ENCODE assay signal across 8 cellular contexts in genomic region chr1:16167331-16168143, GRCh38. TPM values are rescaled to one million over a fixed set of nuclear protein-coding genes. Genes with fewer than 3 reads are reported as not detected.
DNase-seq lines count a peak whose midpoint lies in the region; ATAC-seq, FAIRE-seq and TF ChIP-seq lines count a peak whose summit lies in the region.

No MANE protein-coding gene starts in this region.

- peak; percentile 56 for DNase-seq in EL
- peak; percentile 64 for DNase-seq in HuH-7.5 (ENCODE audit: low spot score)
- DNase-seq in activated CD8-positive, alpha-beta T cell treated with anti-CD3 and anti-CD28 coated beads, Interleukin-2, amount 10 ng/mL, durations not matched to agents 7 days and 5 days, result peak; percentile 67
- peak; percentile 98 for DNase-seq in endodermal cell
- DNase-seq in neural crest cell (ENCODE audit: low read depth, low spot score), result peak; percentile 70
- DNase-seq in frontal cortex (ENCODE audit: low spot score in 2 of 2), result no peak

- H3K27ac Mint-ChIP-seq in activated CD8-positive, alpha-beta T cell treated with anti-CD3 and anti-CD28 coated beads, Interleukin-2, amount 10 ng/mL, durations not matched to agents 7 days and 5 days, result no peak overlapping the region
- H3K27ac Mint-ChIP-seq in endodermal cell (peak overlapping the region; percentile 89), neural crest cell (ENCODE audit: unreplicated experiment) (no peak overlapping the region)

- H3K27me3 Mint-ChIP-seq in activated CD8-positive, alpha-beta T cell treated with anti-CD3 and anti-CD28 coated beads, Interleukin-2, amount 10 ng/mL, durations not matched to agents 7 days and 5 days (ENCODE audit: low read depth), result peaks cover 26% of the 10 kb centered on the region
- H3K27me3 Mint-ChIP-seq in endodermal cell (ENCODE audit: insufficient read depth), result no peaks in the 10 kb centered on the region
- no peaks in the 10 kb centered on the region for H3K27me3 Mint-ChIP-seq in neural crest cell (ENCODE audit: low read depth)

- H3K27me3 ChIP-seq in endodermal cell (ENCODE audit: control insufficient read depth, insufficient read depth, low read length, poor library complexity, severe bottlenecking), result no peaks in the 10 kb centered on the region
- H3K27me3 ChIP-seq in thymus (ENCODE audit: control insufficient read depth, insufficient read depth), result peaks cover 2% of the 10 kb centered on the region

- 2% methylated on average over 25 to 51 of the region's 60 CpGs for WGBS in endodermal cell (ENCODE audit: insufficient coverage in 1 of 2, insufficient read length in 1 of 2), 2 experiments
- 14% methylated on average over 60 of the region's 60 CpGs for WGBS in thymus

- no peak for TF ChIP-seq CTCF in endodermal cell (conservative IDR thresholded peaks at IDR 0.05)
- no peak for TF ChIP-seq CTCF in neural crest cell (conservative IDR thresholded peaks at IDR 0.05)

- peak; percentile 84 for ATAC-seq in activated CD8-positive, alpha-beta T cell treated with anti-CD3 and anti-CD28 coated beads, Interleukin-2, amount 10 ng/mL, durations not matched to agents 7 days and 5 days
- ATAC-seq in HG03520 (IDR thresholded peaks at IDR 0.05; ENCODE audit: unreplicated experiment), result no peak

- CTCF ChIA-PET in activated CD8-positive, alpha-beta T cell treated with anti-CD3 and anti-CD28 coated beads, Interleukin-2, amount 10 ng/mL, durations not matched to agents 7 days and 5 days (lab: Charles Lee), result no interaction called here

- H3K36me3 ChIP-seq in endodermal cell (ENCODE audit: control insufficient read depth, insufficient read depth, low read length) (no peaks in the 10 kb centered on the region), thymus (ENCODE audit: control insufficient read depth, insufficient read depth) (no peaks in the 10 kb centered on the region)

- no peaks in the 10 kb centered on the region for H3K36me3 Mint-ChIP-seq in activated CD8-positive, alpha-beta T cell treated with anti-CD3 and anti-CD28 coated beads, Interleukin-2, amount 10 ng/mL, durations not matched to agents 7 days and 5 days (ENCODE audit: low read depth)
- H3K36me3 Mint-ChIP-seq in endodermal cell (ENCODE audit: low read depth) (no peaks in the 10 kb centered on the region), neural crest cell (ENCODE audit: low read depth) (no peaks in the 10 kb centered on the region)

- no peaks in the 10 kb centered on the region for H3K9me3 ChIP-seq in endodermal cell (ENCODE audit: control insufficient read depth, low read length)
- H3K9me3 ChIP-seq in thymus (ENCODE audit: control insufficient read depth), result peaks cover 1% of the 10 kb centered on the region

- H3K4me1 ChIP-seq in endodermal cell (ENCODE audit: control insufficient read depth, insufficient read depth, low read length) (peaks cover 16% of the 10 kb centered on the region), thymus (ENCODE audit: control insufficient read depth, insufficient read depth, low read length) (peaks cover 54% of the 10 kb centered on the region)

- POLR2A ChIA-PET in activated CD8-positive, alpha-beta T cell treated with anti-CD3 and anti-CD28 coated beads, Interleukin-2, amount 10 ng/mL, durations not matched to agents 7 days and 5 days (lab: Charles Lee), result no interaction called here

- H3K4me3 ChIP-seq in endodermal cell (ENCODE audit: low read length) (peak overlapping the region; percentile 78), thymus (ENCODE audit: low read length) (peak overlapping the region; percentile 49)

- H3K9ac ChIP-seq in endodermal cell (ENCODE audit: extremely low read depth, low read length, poor library complexity, severe bottlenecking), result peak overlapping the region; percentile 77

- no peak for FAIRE-seq in frontal cortex (lab: Jason Lieb, UNC)

- peak overlapping the region; percentile 53 for H3K4me3 Mint-ChIP-seq in activated CD8-positive, alpha-beta T cell treated with anti-CD3 and anti-CD28 coated beads, Interleukin-2, amount 10 ng/mL, durations not matched to agents 7 days and 5 days
- H3K4me3 Mint-ChIP-seq in endodermal cell (peak overlapping the region; percentile 60), neural crest cell (peak overlapping the region; percentile 75)

- H3K9me3 Mint-ChIP-seq in activated CD8-positive, alpha-beta T cell treated with anti-CD3 and anti-CD28 coated beads, Interleukin-2, amount 10 ng/mL, durations not matched to agents 7 days and 5 days (ENCODE audit: insufficient read depth), result no peaks in the 10 kb centered on the region
- H3K9me3 Mint-ChIP-seq in endodermal cell (no peaks in the 10 kb centered on the region), neural crest cell (no peaks in the 10 kb centered on the region)

- peaks cover 38% of the 10 kb centered on the region for H3K4me1 Mint-ChIP-seq in activated CD8-positive, alpha-beta T cell treated with anti-CD3 and anti-CD28 coated beads, Interleukin-2, amount 10 ng/mL, durations not matched to agents 7 days and 5 days (ENCODE audit: low read depth)
- H3K4me1 Mint-ChIP-seq in endodermal cell (peaks cover 42% of the 10 kb centered on the region), neural crest cell (peaks cover 52% of the 10 kb centered on the region)

- peak overlapping the region; percentile 70 for H3K27ac ChIP-seq in endodermal cell (ENCODE audit: low read depth, low read length)
- peak overlapping the region; percentile 71 for H3K27ac ChIP-seq in thymus (ENCODE audit: low read depth)

RNA-seq across cellular contexts. Expression of gene EPHA2, which starts 11.7 kb away (rescaled TPM):
- not detected for total RNA-seq in activated CD8-positive, alpha-beta T cell treated with anti-CD3 and anti-CD28 coated beads, Interleukin-2, amount 10 ng/mL, durations not matched to agents 7 days and 5 days
- 10 to 100 TPM; 56.5 to 64.3 TPM for total RNA-seq in endodermal cell
- 56.0 TPM for polyA plus RNA-seq in endodermal cell (2013, experiment 1 of 2)
- polyA plus RNA-seq in endodermal cell (2013, experiment 2 of 2), result 56.3 TPM
- total RNA-seq in neural crest cell, result 21.7 and 25.0 TPM in 2 replicates
- polyA plus RNA-seq in thymus, result 6.2 TPM
- total RNA-seq in frontal cortex, result 1.2 TPM

RNA-seq across cellular contexts. Expression of gene ARHGEF19, which starts 44.9 kb away (rescaled TPM):
- total RNA-seq in activated CD8-positive, alpha-beta T cell treated with anti-CD3 and anti-CD28 coated beads, Interleukin-2, amount 10 ng/mL, durations not matched to agents 7 days and 5 days, result 10 to 100 TPM; 11.4 to 11.9 TPM
- total RNA-seq in endodermal cell (10 to 100 TPM; 14.8 to 17.5 TPM), neural crest cell (7.7 and 9.0 TPM in 2 replicates), frontal cortex (1.2 TPM)
- 10.2 TPM for polyA plus RNA-seq in endodermal cell (2013, experiment 1 of 2)
- 10.8 TPM for polyA plus RNA-seq in endodermal cell (2013, experiment 2 of 2)
- polyA plus RNA-seq in thymus, result 9.6 TPM

Comparison
In these comparisons a context has a peak if more than half of its experiments do, and no peak if none do; other contexts are left out.
1. DNase-seq: peak in EL (single experiment), HuH-7.5 (single experiment), activated CD8-positive, alpha-beta T cell treated with anti-CD3 and anti-CD28 coated beads, Interleukin-2, amount 10 ng/mL, durations not matched to agents 7 days and 5 days (single experiment), endodermal cell (single experiment) and neural crest cell (single experiment); none in frontal cortex (0 of 2).
2. RNA of gene EPHA2, which starts 11.7 kb away (total RNA-seq): 56.5 to 64.3 TPM in endodermal cell and 21.7 to 25.0 TPM in neural crest cell; 1.2 TPM in frontal cortex (single experiment) and not detected in activated CD8-positive, alpha-beta T cell treated with anti-CD3 and anti-CD28 coated beads, Interleukin-2, amount 10 ng/mL, durations not matched to agents 7 days and 5 days; every median in the first group is over 10 times any median in the second.
3. Peak in every context shown above with its lines, with median percentiles within 50 percentile points of each other: H3K4me3 Mint-ChIP-seq.